Comparison of ENCODE assay signal across 18 cellular contexts in the genomic region with DNA sequence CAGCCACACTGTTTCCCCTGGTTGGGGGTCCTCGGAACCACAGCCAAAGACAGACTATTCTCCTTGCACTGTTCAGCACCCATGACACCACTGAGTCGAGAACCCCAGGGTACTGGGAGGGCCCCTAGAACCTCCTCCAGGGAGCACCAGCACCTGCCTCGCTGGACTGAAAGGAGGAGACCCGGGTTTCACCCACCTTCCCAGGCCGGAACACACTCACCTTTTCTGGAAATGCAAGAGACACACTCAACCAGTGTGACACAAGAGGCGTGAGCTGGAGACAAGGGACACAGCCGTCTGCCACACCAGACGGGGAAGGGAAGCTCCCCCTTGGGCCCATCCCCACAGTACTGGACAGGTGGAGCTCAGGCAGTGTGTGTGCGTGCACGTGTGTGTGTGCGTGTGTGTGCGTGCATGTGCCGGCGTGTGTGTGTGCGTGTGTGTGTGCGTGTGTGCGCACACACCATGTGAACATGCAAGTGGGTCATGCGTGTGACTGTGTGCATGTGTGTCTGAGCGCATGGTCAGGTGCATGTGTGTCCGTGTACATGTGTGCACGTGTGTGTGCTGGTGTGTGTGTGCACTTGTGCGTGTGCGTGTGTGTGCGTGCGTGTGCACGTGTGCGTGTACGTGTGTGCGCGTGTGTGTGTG.
A peak's percentile ranks its signal among the peaks of the same experiment; 100 is the strongest.
DNase-seq lines count a peak whose midpoint lies in the region; ATAC-seq, FAIRE-seq and TF ChIP-seq lines count a peak whose summit lies in the region.
"Had no signal": no experiment of that assay in that cellular context is flagged by ENCODE, and none has a peak within 500 bp of the region (broad histone marks: within the 10 kb centered on the region; RNA-seq: fewer than 3 reads in every experiment).

No MANE protein-coding gene starts in this region.

- H3K27ac ChIP-seq in endothelial cell of umbilical vein (ENCODE audit: insufficient read depth, low read depth, low read length), result no peak overlapping the region
- H3K27ac ChIP-seq: 22Rv1, PC-9 had no signal

- no peak for ATAC-seq in Right ventricle myocardium inferior
- no peak for ATAC-seq in mucosa of descending colon
- ATAC-seq in HG02798 (IDR thresholded peaks at IDR 0.05; ENCODE audit: poor library complexity, unreplicated experiment), result no peak

- no peaks in the 10 kb centered on the region for H4K20me1 ChIP-seq in endothelial cell of umbilical vein (replicated peaks; ENCODE audit: control insufficient read depth, extremely low read depth, insufficient read depth, low read length)

- POLR2A ChIA-PET in endothelial cell of umbilical vein (lab: Charles Lee), result no interaction called here

- CTCF ChIA-PET in endothelial cell of umbilical vein (lab: Charles Lee), result interaction anchor here (1.1 kb wide), 1 partner anchor 179 kb away, joined by 3 read pairs; no protein-coding TSS in a partner anchor

- H3K9me3 ChIP-seq in endothelial cell of umbilical vein (replicated peaks; ENCODE audit: control insufficient read depth, insufficient read depth, low read length) (no peaks in the 10 kb centered on the region), mucosa of descending colon (no peaks in the 10 kb centered on the region)
- H3K9me3 ChIP-seq: Caco-2 had no signal

- no peaks in the 10 kb centered on the region for H3K4me1 ChIP-seq in endothelial cell of umbilical vein (ENCODE audit: control insufficient read depth, extremely low read depth, insufficient read depth, low read length)
- no peaks in the 10 kb centered on the region for H3K4me1 ChIP-seq in mucosa of descending colon (ENCODE audit: low read depth)

- no peak overlapping the region for H3K4me3 ChIP-seq in endothelial cell of umbilical vein (replicated peaks in 1 of 3; ENCODE audit: insufficient read depth in 1 of 3, low read depth in 1 of 3, low read length in 3 of 3)
- no peak overlapping the region for H3K4me3 ChIP-seq in mucosa of descending colon
- H3K4me3 ChIP-seq: PC-9 had no signal

- no peak overlapping the region for H3K9ac ChIP-seq in endothelial cell of umbilical vein (replicated peaks; ENCODE audit: extremely low read depth, insufficient read depth, low read length)

- dilution Hi-C loops in endothelial cell of umbilical vein (cut with MboI; ENCODE audit: extremely low pct_ligation_motif_present, low sequenced_read_pairs), result no loop called here

- H3K79me2 ChIP-seq in endothelial cell of umbilical vein (ENCODE audit: control insufficient read depth, insufficient read depth, low read length), result no peaks in the 10 kb centered on the region

- FAIRE-seq in endothelial cell of umbilical vein (lab: Jason Lieb, UNC) (no peak), urothelium cell line (lab: Jason Lieb, UNC) (peak; percentile 81), RCC 7860 (lab: Jason Lieb, UNC) (no peak)

- DNase-seq in Right ventricle myocardium inferior (ENCODE audit: missing footprints) (peak; percentile 9), cardiac septum (ENCODE audit: low spot score) (no peak), endothelial cell of umbilical vein (ENCODE audit: low read depth, low spot score) (no peak), mucosa of descending colon (peak in 2 of 3 donors; percentile 10 to 23), urothelium cell line (ENCODE audit: low spot score) (no peak), NCI-H1105 treated with DMSO at 0.1 percent for 48 hours (lab: John Stamatoyannopoulos, UW) (no peak), RCC 7860 (ENCODE audit: low spot score) (no peak)
- DNase-seq: Caco-2; CD4-positive, CD25-positive, alpha-beta regulatory T cell; HCEC 1CT; KBM-7; NCI-H146; NCI-H2081 treated with DMSO at 0.1 percent for 48 hours; NCI-H524; PC-9; SHP77 had no signal

- H3K36me3 ChIP-seq in endothelial cell of umbilical vein (ENCODE audit: control insufficient read depth in 2 of 2, extremely low read depth in 1 of 2, insufficient read depth in 2 of 2, low read length in 2 of 2), result no peaks in the 10 kb centered on the region
- H3K36me3 ChIP-seq in mucosa of descending colon (ENCODE audit: low read depth), result no peaks in the 10 kb centered on the region

- TF ChIP-seq POLR2A in endothelial cell of umbilical vein (IDR thresholded peaks at IDR 0.05; ENCODE audit: low read depth, low read length), result no peak

- H3K27me3 ChIP-seq in endothelial cell of umbilical vein (ENCODE audit: control insufficient read depth in 2 of 2, insufficient read depth in 2 of 2, low read length in 2 of 2), result no peaks in the 10 kb centered on the region

- no peak for TF ChIP-seq CTCF in endothelial cell of umbilical vein (IDR thresholded peaks at IDR 0.05; ENCODE audit: extremely low read depth in 1 of 2, insufficient read depth in 1 of 2, low read depth in 1 of 2, low read length in 2 of 2)
- no peak for TF ChIP-seq CTCF in mucosa of descending colon (IDR thresholded peaks at IDR 0.05)

- H3K9me1 ChIP-seq in endothelial cell of umbilical vein (replicated peaks; ENCODE audit: control insufficient read depth, extremely low read depth, insufficient read depth, low read length), result no peaks in the 10 kb centered on the region

- intact Hi-C loops in Right ventricle myocardium inferior (cut with DNase I) (no loop called here), cardiac septum (cut with DNase I) (no loop called here), endothelial cell of umbilical vein (cut with micrococcal nuclease) (no loop called here), mucosa of descending colon (cut with DNase I, micrococcal nuclease) (no loop called here)

- no peak overlapping the region for H3K4me2 ChIP-seq in endothelial cell of umbilical vein (ENCODE audit: insufficient read depth, low read length)
- H3K4me2 ChIP-seq: PC-9 had no signal

- no peak overlapping the region for H2AFZ ChIP-seq in endothelial cell of umbilical vein (ENCODE audit: low read depth, low read length)
- H2AFZ ChIP-seq: PC-9 had no signal

- no TSS peak for BruUV-seq in endothelial cell of umbilical vein (replicated peaks; lab: Mats Ljungman, UMichigan)

TF ChIP-seq in endothelial cell of umbilical vein, 7 proteins besides CTCF, POLR2A, EP300 and RAD21:
- TF ChIP-seq, protein P1, sequence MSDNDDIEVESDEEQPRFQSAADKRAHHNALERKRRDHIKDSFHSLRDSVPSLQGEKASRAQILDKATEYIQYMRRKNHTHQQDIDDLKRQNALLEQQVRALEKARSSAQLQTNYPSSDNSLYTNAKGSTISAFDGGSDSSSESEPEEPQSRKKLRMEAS (IDR thresholded peaks at IDR 0.05; ENCODE audit: insufficient read depth, insufficient read length), result peak; percentile 16
- no peak for TF ChIP-seq POLR2AphosphoS5 (IDR thresholded peaks at IDR 0.05; ENCODE audit: insufficient read depth, low read depth, low read length)

Comparison
In these comparisons a context has a peak if more than half of its experiments do, and no peak if none do; other contexts are left out.
1. DNase-seq: peak in Right ventricle myocardium inferior (single experiment) and mucosa of descending colon (2 of 3); none in cardiac septum (single experiment), endothelial cell of umbilical vein (single experiment), urothelium cell line (single experiment), NCI-H1105 treated with DMSO at 0.1 percent for 48 hours (single experiment) and RCC 7860 (single experiment).